Comparison of ENCODE assay signal across 7 cellular contexts in the genomic region with DNA sequence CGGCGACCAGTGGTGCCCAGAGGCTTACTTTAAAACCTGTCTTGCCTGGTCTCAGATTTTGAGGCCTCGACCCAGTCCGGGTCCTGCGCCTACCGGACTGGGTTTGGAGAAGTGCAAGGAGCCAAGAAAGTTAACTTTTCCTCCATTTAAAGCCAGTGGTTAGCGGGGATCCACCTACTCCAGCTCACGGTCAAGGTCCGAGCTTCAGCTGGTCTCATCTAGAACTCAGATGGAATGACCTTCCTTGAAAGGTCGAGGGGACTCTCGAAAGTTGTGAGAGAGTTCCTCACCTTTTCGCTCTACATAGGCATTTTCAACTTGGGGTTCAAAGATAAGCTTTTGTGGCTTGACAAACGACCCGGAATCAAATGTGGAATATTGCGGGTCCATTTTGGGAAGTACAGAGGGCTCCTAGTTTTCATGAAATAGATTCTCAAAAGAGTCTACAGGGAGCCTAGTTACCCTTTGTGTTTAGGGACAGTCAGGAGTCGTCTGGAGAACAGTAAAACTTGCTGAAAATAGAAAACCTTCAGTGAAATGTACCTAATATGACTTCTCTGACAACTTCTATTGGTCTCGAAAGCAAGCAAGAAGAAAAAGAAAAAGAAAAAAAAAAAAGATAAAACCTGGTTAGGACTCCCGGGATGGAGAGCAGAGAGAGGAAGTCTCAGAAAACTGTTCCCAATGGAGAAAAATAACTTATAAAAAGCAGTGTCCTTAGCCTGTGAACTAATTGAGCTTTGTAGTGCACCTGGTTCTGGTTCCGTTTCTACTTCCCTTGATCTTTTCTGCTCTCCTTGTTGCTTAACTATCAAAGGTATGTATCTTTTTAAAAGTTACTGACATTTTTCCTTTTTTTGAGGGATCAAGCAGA. TPM values are rescaled to one million over a fixed set of nuclear protein-coding genes. Genes with fewer than 3 reads are reported as not detected.
DNase-seq lines count a peak whose midpoint lies in the region; ATAC-seq, FAIRE-seq and TF ChIP-seq lines count a peak whose summit lies in the region.

No MANE protein-coding gene starts in this region.

- H3K36me3 ChIP-seq in parathyroid adenoma (ENCODE audit: control insufficient read depth, insufficient read depth, low read length), result no peaks in the 10 kb centered on the region

- CTCF ChIA-PET in GM10248 (lab: Yijun Ruan, JAX), result interaction anchor here (0.6 to 1.0 kb wide), 2 partner anchors 15 to 467 kb away, joined by 3 read pairs; no protein-coding TSS in a partner anchor

- H3K79me2 ChIP-seq in parathyroid adenoma, result no peaks in the 10 kb centered on the region

- peak overlapping the region; percentile 66 for H2AFZ ChIP-seq in parathyroid adenoma

- H3K4me1 ChIP-seq in parathyroid adenoma, result no peaks in the 10 kb centered on the region

- no peak overlapping the region for H3K9ac ChIP-seq in parathyroid adenoma

- H3K9me3 ChIP-seq in parathyroid adenoma (ENCODE audit: control insufficient read depth, low read length), result no peaks in the 10 kb centered on the region

- H3K4me3 ChIP-seq in parathyroid adenoma (ENCODE audit: low read depth, low read length), result peak overlapping the region; percentile 48

- no peak for TF ChIP-seq POLR2A in H54 (IDR thresholded peaks at IDR 0.05; ENCODE audit: low read depth, low read length)

- no peak for ATAC-seq in HG03439 (IDR thresholded peaks at IDR 0.05; ENCODE audit: unreplicated experiment)

- H3K27ac ChIP-seq in parathyroid adenoma, result peak overlapping the region; percentile 1

- H3K27me3 ChIP-seq in parathyroid adenoma (ENCODE audit: control insufficient read depth, insufficient read depth, low read length), result no peaks in the 10 kb centered on the region

- peak overlapping the region; percentile 81 for H3K4me2 ChIP-seq in parathyroid adenoma (ENCODE audit: low read length)

- TF ChIP-seq CTCF in parathyroid adenoma (IDR thresholded peaks at IDR 0.05) (no peak), GM10248 (IDR thresholded peaks at IDR 0.05; ENCODE audit: control extremely low read depth, extremely low read depth, low read depth, missing control alignments) (no peak)

- peak; percentile 6 for FAIRE-seq in H54 (lab: Jason Lieb, UNC)

- POLR2A ChIA-PET in GM10248 (lab: Yijun Ruan, JAX), result no interaction called here

- no peak for DNase-seq in H54 (ENCODE audit: insufficient read length, low spot score)
- peak; percentile 12 for DNase-seq in SW480 (ENCODE audit: low spot score)
- DNase-seq in globus pallidus (ENCODE audit: low spot score), result peak; percentile 38
- DNase-seq in cerebellum (ENCODE audit: low spot score), result no peak
- DNase-seq in GM10248 (ENCODE audit: extremely low spot score), result no peak

RNA-seq across cellular contexts. Expression of a gene that starts 1.4 kb away (rescaled TPM):
- total RNA-seq in cerebellum, result 19.7 TPM

Comparison
In these comparisons a context has a peak if more than half of its experiments do, and no peak if none do; other contexts are left out.
1. DNase-seq: peak in SW480 (single experiment) and globus pallidus (single experiment); none in H54 (single experiment), cerebellum (single experiment) and GM10248 (single experiment).